15 cellular contexts compared by ENCODE assay signal in genomic region chr1:37851782-37852210, GRCh38. TPM values are rescaled to one million over a fixed set of nuclear protein-coding genes. Genes with fewer than 3 reads are reported as not detected.
DNase-seq lines count a peak whose midpoint lies in the region; ATAC-seq and TF ChIP-seq lines count a peak whose summit lies in the region.
"Had no signal": no experiment of that assay in that cellular context is flagged by ENCODE, and none has a peak within 500 bp of the region (broad histone marks: within the 10 kb centered on the region; RNA-seq: fewer than 3 reads in every experiment).

No MANE protein-coding gene starts in this region.

- no peak for TF ChIP-seq EP300 in upper lobe of left lung (IDR thresholded peaks at IDR 0.05)

- H3K9me2 ChIP-seq in PC-9 (ENCODE audit: insufficient read depth), result no peaks in the 10 kb centered on the region

- H3K9me3 ChIP-seq in left ventricle myocardium inferior (replicated peaks), result no peaks in the 10 kb centered on the region
- no peaks in the 10 kb centered on the region for H3K9me3 ChIP-seq in PC-9 (ENCODE audit: insufficient read depth, low read depth)
- H3K9me3 ChIP-seq in upper lobe of left lung, result no peaks in the 10 kb centered on the region
- H3K9me3 ChIP-seq in aorta (ENCODE audit: control insufficient read depth, low read length), result no peaks in the 10 kb centered on the region
- H3K9me3 ChIP-seq: BE2C, ovary, suprapubic skin had no signal

- WGBS in upper lobe of left lung, 2 donors, result 42 to 43% methylated on average over 2 of the region's 2 CpGs
- WGBS in aorta, 2 donors, result 76 to 86% methylated on average over 2 of the region's 2 CpGs

- intact Hi-C loops in left ventricle myocardium inferior (cut with micrococcal nuclease), result no loop called here
- intact Hi-C loops in Right ventricle myocardium inferior (cut with DNase I), result loop anchor here (10.0 kb wide), 1 partner anchor 257 kb away; the partner anchor contains the start of gene GNL2
- intact Hi-C loops in PC-9 (cut with micrococcal nuclease; ENCODE audit: unreplicated experiment), result loop anchor here (10.0 kb wide), 1 partner anchor 377 kb away; the partner anchor contains the start of gene ZC3H12A
- intact Hi-C loops in aorta (cut with DNase I), result no loop called here

- no peak for TF ChIP-seq POLR2A in upper lobe of left lung (IDR thresholded peaks at IDR 0.05)

- ATAC-seq in Right ventricle myocardium inferior, result no peak
- ATAC-seq in upper lobe of left lung (ENCODE audit: low FRiP score in 2 of 2), result peak; percentile 19 to 38
- no peak for ATAC-seq in aorta (ENCODE audit: low FRiP score)

- POLR2A ChIA-PET in PC-9 (lab: Charles Lee; ENCODE audit: unreplicated experiment), result no interaction called here

- peak overlapping the region; percentile 96 for H3K4me2 ChIP-seq in PC-9

- H3K4me3 ChIP-seq in left ventricle myocardium inferior (no peak overlapping the region), PC-9 (0 out of 2 replicates have a peak overlapping the region, but pooled peaks have one; percentile 44), upper lobe of left lung (no peak overlapping the region), aorta (ENCODE audit: low read length in 2 of 2) (no peak overlapping the region)
- H3K4me3 ChIP-seq: ovary, suprapubic skin had no signal

- H3K36me3 ChIP-seq in left ventricle myocardium inferior (peaks cover 21% of the 10 kb centered on the region), PC-9 (ENCODE audit: low read depth) (peaks cover 20% of the 10 kb centered on the region), upper lobe of left lung (peaks cover 0 to 32% (median 8%) of the 10 kb centered on the region in 4 donors), aorta (ENCODE audit: control insufficient read depth in 1 of 2, insufficient read depth in 2 of 2, low read length in 1 of 2) (peaks cover 0 to 4% of the 10 kb centered on the region in 2 donors)
- H3K36me3 ChIP-seq: BE2C, ovary had no signal

- peaks cover 33% of the 10 kb centered on the region for H3F3A ChIP-seq in PC-9 (ENCODE audit: insufficient read depth, low read depth)

- CTCF ChIA-PET in PC-9 (lab: Charles Lee), result interaction anchor here (1.7 kb wide), 1 partner anchor 8 kb away, joined by 8 read pairs; the partner anchor contains the start of gene MTF1

- DNase-seq in left ventricle myocardium inferior (no peak), Right ventricle myocardium inferior (ENCODE audit: missing footprints) (no peak), PC-9 (no peak), fibroblast of peridontal ligament (ENCODE audit: extremely low read depth) (peak; percentile 19), upper lobe of left lung (peak in 1 of 2 donors; percentile 24), dedifferentiated amniotic fluid mesenchymal stem cell (ENCODE audit: extremely low spot score) (no peak), aorta (no peak)
- no peak for DNase-seq in stimulated activated CD4-positive, alpha-beta T cell treated with anti-CD3 and anti-CD28 coated beads, Interleukin-4, amount 100 ng/mL, for 24 hours
- DNase-seq: activated CD8-positive, alpha-beta memory T cell treated with anti-CD3 and anti-CD28 coated beads, Interleukin-2, amount 50 U/mL, for 48 hours; anterior cingulate cortex; BE2C; HFFc6; NCI-H1048; ovary had no signal

- BruUV-seq in PC-9 (replicated peaks; lab: Mats Ljungman, UMichigan), result no TSS peak

- H3K4me1 ChIP-seq in left ventricle myocardium inferior, result peaks cover 70% of the 10 kb centered on the region
- peaks cover 46% of the 10 kb centered on the region for H3K4me1 ChIP-seq in PC-9 (replicated peaks; ENCODE audit: insufficient read depth)
- H3K4me1 ChIP-seq in upper lobe of left lung, result peaks cover 32 to 76% (median 58%) of the 10 kb centered on the region in 4 donors
- peaks cover 2 to 3% of the 10 kb centered on the region in 2 donors for H3K4me1 ChIP-seq in aorta (ENCODE audit: control insufficient read depth in 1 of 2, insufficient read depth in 2 of 2, low read length in 2 of 2)
- H3K4me1 ChIP-seq: BE2C had no signal

- peaks cover 88% of the 10 kb centered on the region for H3K79me2 ChIP-seq in PC-9 (ENCODE audit: low read depth)

- H3K27ac ChIP-seq in left ventricle myocardium inferior (replicated peaks) (peak overlapping the region; percentile 1), PC-9 (peak overlapping the region; percentile 97), upper lobe of left lung (peak overlapping the region in 3 of 4 donors; percentile 51 to 73 (median 61)), aorta (ENCODE audit: low read depth in 1 of 2, low read length in 2 of 2) (no peak overlapping the region)
- H3K27ac ChIP-seq: suprapubic skin had no signal

- no peaks in the 10 kb centered on the region for H4K20me1 ChIP-seq in PC-9 (ENCODE audit: insufficient read depth)

- TF ChIP-seq CTCF in left ventricle myocardium inferior (IDR thresholded peaks at IDR 0.05; ENCODE audit: borderline replicate concordance), result no peak
- TF ChIP-seq CTCF in PC-9 (conservative IDR thresholded peaks at IDR 0.05), result no peak
- TF ChIP-seq CTCF in upper lobe of left lung (IDR thresholded peaks at IDR 0.05), result no peak

- H3K27me3 ChIP-seq in left ventricle myocardium inferior (ENCODE audit: low read depth), result no peaks in the 10 kb centered on the region
- no peaks in the 10 kb centered on the region for H3K27me3 ChIP-seq in PC-9 (ENCODE audit: insufficient read depth, low read depth)
- no peaks in the 10 kb centered on the region for H3K27me3 ChIP-seq in upper lobe of left lung
- H3K27me3 ChIP-seq in aorta (ENCODE audit: control insufficient read depth in 1 of 2, insufficient read depth in 2 of 2, low read length in 1 of 2), result no peaks in the 10 kb centered on the region
- H3K27me3 ChIP-seq: BE2C, ovary, suprapubic skin had no signal

- no peak overlapping the region for H2AFZ ChIP-seq in PC-9

RNA-seq across cellular contexts. Expression of gene MTF1, which starts 7.6 kb away (rescaled TPM):
- total RNA-seq in left ventricle myocardium inferior (11.3 TPM), Right ventricle myocardium inferior (8.1 TPM), PC-9 (2021) (22.1 and 22.5 TPM in 2 replicates), upper lobe of left lung (10 to 100 TPM in 3 of 6 donors, 1 to 10 TPM in 3; 5.2 to 27.4 (median 8.7) TPM), aorta (10 to 100 TPM; 21.0 to 23.5 TPM)
- polyA plus RNA-seq in aorta, result 1 to 10 TPM; 2.1 to 2.8 TPM

RNA-seq across cellular contexts. Expression of gene YRDC, which starts 43.8 kb away (rescaled TPM):
- 5.7 TPM for total RNA-seq in left ventricle myocardium inferior
- total RNA-seq in Right ventricle myocardium inferior, result 4.8 TPM
- 13.2 and 16.0 TPM in 2 replicates for total RNA-seq in PC-9 (2021)
- total RNA-seq in upper lobe of left lung, result 10 to 100 TPM in 4 of 6 donors, 1 to 10 TPM in 2; 4.2 to 22.2 (median 13.3) TPM
- 10 to 100 TPM; 10.2 to 12.2 TPM for total RNA-seq in aorta
- 10 to 100 TPM in 1 of 2 donors, 1 to 10 TPM in 1; 8.5 to 11.1 TPM for polyA plus RNA-seq in aorta

RNA-seq across cellular contexts. Expression of gene C1orf122, which starts 44.2 kb away (rescaled TPM):
- total RNA-seq in left ventricle myocardium inferior, result 47.3 TPM
- 52.6 TPM for total RNA-seq in Right ventricle myocardium inferior
- 51.8 and 75.8 TPM in 2 replicates for total RNA-seq in PC-9 (2021)
- 10 to 100 TPM; 30.0 to 90.1 (median 39.9) TPM for total RNA-seq in upper lobe of left lung
- 10 to 100 TPM; 34.0 to 35.0 TPM for total RNA-seq in aorta
- 100 to 1,000 TPM in 1 of 2 donors, 10 to 100 TPM in 1; 75.7 to 118 TPM for polyA plus RNA-seq in aorta

RNA-seq across cellular contexts. Expression of gene MANEAL, which starts 58.1 kb away (rescaled TPM):
- total RNA-seq in left ventricle myocardium inferior (1.9 TPM), Right ventricle myocardium inferior (1.2 TPM), PC-9 (2021) (11.3 and 13.1 TPM in 2 replicates), upper lobe of left lung (1 to 10 TPM; 2.8 to 8.1 (median 5.2) TPM), aorta (1 to 10 TPM; 1.2 to 1.9 TPM)
- polyA plus RNA-seq in aorta, result 1 to 10 TPM in 1 of 2 donors, under 1 TPM in 1; 0.75 to 2.3 TPM

Comparison
In these comparisons a context has a peak if more than half of its experiments do, and no peak if none do; other contexts are left out.
1. intact Hi-C loops: an anchor here in Right ventricle myocardium inferior (10.0 kb wide) and PC-9 (10.0 kb wide); none called in left ventricle myocardium inferior and aorta.
2. H3K27ac ChIP-seq: peak in left ventricle myocardium inferior (single experiment), PC-9 (single experiment) and upper lobe of left lung (3 of 4); none in aorta (0 of 2).
3. ATAC-seq: peak in upper lobe of left lung (2 of 2); none in Right ventricle myocardium inferior (single experiment) and aorta (single experiment).